Comparison of ENCODE assay signal across 29 cellular contexts in the genomic region with DNA sequence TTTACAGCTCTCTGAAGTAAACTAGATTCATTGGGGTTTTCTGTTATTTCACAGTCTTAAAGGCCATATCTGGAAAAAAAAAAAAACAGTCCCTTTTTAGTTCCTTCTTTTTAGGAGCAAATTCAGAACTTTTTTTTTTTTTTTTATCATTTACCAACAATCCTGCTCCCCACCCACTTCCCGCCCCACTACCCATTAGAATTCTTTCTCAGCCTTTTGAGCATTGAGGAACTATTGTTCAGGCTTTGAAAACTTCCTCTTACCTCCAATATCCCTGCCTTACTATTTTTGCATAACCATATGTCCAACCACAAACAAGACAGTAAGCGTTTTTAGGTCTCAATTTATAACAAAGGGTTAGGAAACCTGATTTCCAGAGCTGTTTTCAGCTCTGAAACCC.
DNase-seq lines count a peak whose midpoint lies in the region; ATAC-seq and TF ChIP-seq lines count a peak whose summit lies in the region.
"Had no signal": no experiment of that assay in that cellular context is flagged by ENCODE, and none has a peak within 500 bp of the region (broad histone marks: within the 10 kb centered on the region; RNA-seq: fewer than 3 reads in every experiment).

No MANE protein-coding gene starts in this region.

- peak overlapping the region; percentile 16 to 80 (median 52); a peak in 21 of 22 replicates for H3K4me2 ChIP-seq in BLaER1 treated with 17β-estradiol and CSF1 and Interleukin-3, amounts not matched to agents 10 nM and 100 nM

- peaks cover 0 to 9% (median 0%) of the 10 kb centered on the region in 11 experiments; a peak in 4 of 22 replicates for H3K9me3 ChIP-seq in BLaER1 treated with 17β-estradiol and CSF1 and Interleukin-3, amounts not matched to agents 10 nM and 100 nM (replicated peaks in 1 of 11)
- H3K9me3 ChIP-seq in left ventricle myocardium inferior (replicated peaks) = no peaks in the 10 kb centered on the region
- H3K9me3 ChIP-seq: esophagus squamous epithelium had no signal

- no peak for TF ChIP-seq CTCF in left ventricle myocardium inferior (IDR thresholded peaks at IDR 0.05; ENCODE audit: borderline replicate concordance)

- H3K27ac ChIP-seq in BLaER1 treated with 17β-estradiol and CSF1 and Interleukin-3, amounts not matched to agents 10 nM and 100 nM = peak overlapping the region in 3 of 11 experiments; percentile 10 to 46 (median 21); a peak in 4 of 22 replicates
- H3K27ac ChIP-seq in left ventricle myocardium inferior (replicated peaks) = no peak overlapping the region
- H3K27ac ChIP-seq: esophagus squamous epithelium, parathyroid adenoma had no signal

- H4K20me1 ChIP-seq in BLaER1 treated with 17β-estradiol and CSF1 and Interleukin-3, amounts not matched to agents 10 nM and 100 nM = no peaks in the 10 kb centered on the region; a peak in 1 of 22 replicates

- intact Hi-C loops in left ventricle myocardium inferior (cut with micrococcal nuclease) = no loop called here

- H3K9ac ChIP-seq in BLaER1 treated with 17β-estradiol and CSF1 and Interleukin-3, amounts not matched to agents 10 nM and 100 nM = 0 out of 22 replicates have a peak overlapping the region, but pooled peaks of 1 of the 11 experiments have one; percentile 9
- H3K9ac ChIP-seq: parathyroid adenoma had no signal

- DNase-seq in Kasumi-1 (lab: John Stamatoyannopoulos, UW) (peak; percentile 48 to 64), SKM-1 (lab: John Stamatoyannopoulos, UW; ENCODE audit: unreplicated experiment) (peak; percentile 80), left ventricle myocardium inferior (peak; percentile 18), Ammon's horn (ENCODE audit: low spot score) (no peak), erythroblast (lab: John Stamatoyannopoulos, UW) (no peak), superior temporal gyrus (ENCODE audit: extremely low spot score) (no peak)
- DNase-seq: activated CD4-positive, alpha-beta T cell treated with anti-CD3 and anti-CD28 coated beads for 4 hours; activated CD8-positive, alpha-beta memory T cell treated with anti-CD3 and anti-CD28 coated beads for 24 hours; activated effector memory CD4-positive, alpha-beta T cell treated with Interleukin-2 at 50 U/mL for 16 hours; activated naive CD8-positive, alpha-beta T cell treated with anti-CD3 and anti-CD28 coated beads, Interleukin-2, amount 50 U/mL, for 24 hours; C1 segment of cervical spinal cord; DMS79 treated with DMSO at 0.1 percent for 48 hours; endodermal cell; esophagus squamous epithelium; foreskin melanocyte; hippocampal formation; KG1; midbrain; MM.1S; NCI-H1694; NCI-H524; NK-92 treated with Interleukin-12 subunit alpha and Interleukin-12 subunit beta, amount 100 ng/mL, for 24 hours; spleen; T-helper 17 cell had no signal

- H3K36me3 ChIP-seq in BLaER1 treated with 17β-estradiol and CSF1 and Interleukin-3, amounts not matched to agents 10 nM and 100 nM = no peaks in the 10 kb centered on the region
- no peaks in the 10 kb centered on the region for H3K36me3 ChIP-seq in left ventricle myocardium inferior
- H3K36me3 ChIP-seq: esophagus squamous epithelium, spleen had no signal

- H3K4me3 ChIP-seq in BLaER1 treated with 17β-estradiol and CSF1 and Interleukin-3, amounts not matched to agents 10 nM and 100 nM = no peak overlapping the region
- no peak overlapping the region for H3K4me3 ChIP-seq in left ventricle myocardium inferior
- H3K4me3 ChIP-seq: esophagus squamous epithelium, spleen had no signal

- no peak for TF ChIP-seq POLR2A in erythroblast (IDR thresholded peaks at IDR 0.05; ENCODE audit: low read length)

- H3K27me3 ChIP-seq in BLaER1 treated with 17β-estradiol and CSF1 and Interleukin-3, amounts not matched to agents 10 nM and 100 nM = peaks cover 0 to 73% (median 0%) of the 10 kb centered on the region in 11 experiments; a peak in 7 of 22 replicates
- H3K27me3 ChIP-seq in left ventricle myocardium inferior (ENCODE audit: low read depth) = no peaks in the 10 kb centered on the region
- H3K27me3 ChIP-seq: esophagus squamous epithelium, spleen had no signal

- H3K4me1 ChIP-seq in BLaER1 treated with 17β-estradiol and CSF1 and Interleukin-3, amounts not matched to agents 10 nM and 100 nM = peaks cover 7 to 22% (median 15%) of the 10 kb centered on the region in 10 experiments; a peak in 18 of 20 replicates
- H3K4me1 ChIP-seq in left ventricle myocardium inferior = peaks cover 8% of the 10 kb centered on the region
- H3K4me1 ChIP-seq: esophagus squamous epithelium, parathyroid adenoma had no signal

- ATAC-seq in HG02870 (IDR thresholded peaks at IDR 0.05; ENCODE audit: unreplicated experiment) = no peak
- ATAC-seq: activated naive CD8-positive, alpha-beta T cell treated with anti-CD3 and anti-CD28 coated beads, Interleukin-2, amount 50 U/mL, for 24 hours; HCT116; natural killer cell treated with Interleukin-12 subunit alpha and Interleukin-12 subunit beta and Interleukin-15 and Interleukin-18, amount 100 ng/mL, for 72 hours; T-helper 17 cell had no signal

Comparison
In these comparisons a context has a peak if more than half of its experiments do, and no peak if none do; other contexts are left out.
1. DNase-seq: peak in Kasumi-1 (2 of 2), SKM-1 (single experiment) and left ventricle myocardium inferior (single experiment); none in Ammon's horn (single experiment), erythroblast (0 of 2) and superior temporal gyrus (single experiment).